In the genomic region with DNA sequence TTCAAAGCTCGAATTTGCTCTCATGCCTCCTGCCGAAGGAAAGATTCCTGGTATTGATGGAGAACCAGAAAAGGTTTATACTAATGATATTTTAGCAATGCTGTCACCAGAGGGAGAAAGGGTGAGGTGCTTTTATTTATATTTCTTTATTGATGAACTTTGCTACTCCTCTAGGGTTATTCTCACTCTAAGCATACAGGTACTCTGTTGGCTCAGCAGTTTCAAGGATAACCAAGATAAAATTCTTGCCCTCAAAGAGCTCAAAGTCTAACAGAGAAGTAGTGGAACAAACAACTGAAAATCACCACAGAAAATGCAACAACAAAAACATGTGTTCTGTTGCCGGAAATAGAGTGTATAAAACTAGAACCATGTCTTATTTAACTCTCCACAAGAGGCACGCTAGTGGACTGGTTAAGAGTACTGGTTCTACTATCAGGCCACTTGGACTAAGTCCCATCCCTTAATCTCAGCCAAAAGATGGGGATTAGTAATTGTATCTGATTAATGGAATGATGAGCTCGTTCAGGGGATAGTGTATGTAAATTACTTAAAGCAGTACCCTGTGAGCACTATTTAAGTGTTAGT, we compare ENCODE assay signal across 21 cellular contexts.
"Had no signal": no experiment of that assay in that cellular context is flagged by ENCODE, and none has a peak within 500 bp of the region (broad histone marks: within the 10 kb centered on the region; RNA-seq: fewer than 3 reads in every experiment).

No MANE protein-coding gene starts in this region.

- DNase-seq: KBM-7, MV-4-11, NCI-H1048, NCI-H1105, NCI-H1417, NCI-H1436 treated with DMSO at 0.1 percent for 48 hours, NCI-H1694, NCI-H187 treated with DMSO at 0.1 percent for 48 hours, NCI-H2029 treated with DMSO at 0.1 percent for 48 hours, NCI-H2171 treated with DMSO at 0.1 percent for 48 hours, NCI-H345, NCI-H446 treated with DMSO at 0.1 percent for 48 hours, NCI-H510A treated with DMSO at 0.1 percent for 48 hours, NCI-H69, NCI-H774, Right ventricle myocardium superior, RPMI8226, SIG-M5, SK-N-SH, SW 1271, T-cell had no signal

- H3K9me3 ChIP-seq: SK-N-SH had no signal

- H3K27ac Mint-ChIP-seq: T-cell had no signal

- ATAC-seq: T-cell had no signal

- H3K27me3 Mint-ChIP-seq: T-cell had no signal

- H3K4me1 Mint-ChIP-seq: T-cell had no signal

- H3K4me3 Mint-ChIP-seq: T-cell had no signal

- H3K36me3 Mint-ChIP-seq: T-cell had no signal
